In the genomic region with DNA sequence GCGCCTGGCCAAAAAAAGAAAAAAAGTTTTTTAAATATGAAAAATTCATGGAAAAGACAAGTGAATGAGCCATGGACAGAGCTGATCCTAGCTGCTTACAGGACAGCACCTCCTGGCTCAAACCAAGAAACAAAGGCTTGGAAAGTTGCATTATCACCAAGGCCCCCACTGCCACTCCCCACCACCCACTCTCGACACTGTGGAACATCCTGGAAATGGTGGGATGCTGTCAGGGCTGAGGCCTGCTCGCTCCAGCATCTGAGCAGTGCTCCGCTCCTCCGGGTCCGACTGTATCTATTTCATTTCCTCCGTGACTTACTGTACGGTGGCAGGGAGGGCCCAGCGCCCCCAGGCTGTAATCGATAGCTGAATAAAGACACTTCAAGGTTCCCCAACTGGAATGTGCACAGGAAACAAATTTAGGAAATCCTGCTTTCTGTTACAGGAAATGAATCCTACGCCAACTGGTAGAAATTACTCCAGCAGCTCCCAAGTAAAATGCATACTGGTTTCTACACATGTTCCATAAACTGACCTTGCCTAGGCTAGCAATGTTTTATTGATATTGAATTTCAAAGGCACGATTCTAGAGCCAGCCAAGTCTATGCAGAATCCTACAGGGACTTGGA, we compare ENCODE assay signal across 24 cellular contexts.
DNase-seq lines count a peak whose midpoint lies in the region; ATAC-seq and TF ChIP-seq lines count a peak whose summit lies in the region.
"Had no signal": no experiment of that assay in that cellular context is flagged by ENCODE, and none has a peak within 500 bp of the region (broad histone marks: within the 10 kb centered on the region; RNA-seq: fewer than 3 reads in every experiment).

No MANE protein-coding gene starts in this region.

- no peak for TF ChIP-seq RAD21 in IMR-90 (IDR thresholded peaks at IDR 0.05; ENCODE audit: low read length)

- no TSS peak for BruUV-seq in IMR-90 (replicated peaks; lab: Mats Ljungman, UMichigan)

- no peak overlapping the region for H3K4ac ChIP-seq in IMR-90 (ENCODE audit: low read depth, low read length)

- H3K27me3 ChIP-seq in IMR-90 (ENCODE audit: control insufficient read depth, insufficient read depth, low read length) (no peaks in the 10 kb centered on the region), ectodermal cell (ENCODE audit: control insufficient read depth, insufficient read depth, low read length, poor library complexity, severe bottlenecking) (no peaks in the 10 kb centered on the region), thyroid gland (no peaks in the 10 kb centered on the region)
- H3K27me3 ChIP-seq: foreskin keratinocyte, Peyer's patch, SJSA1 had no signal

- no peak overlapping the region for H3K56ac ChIP-seq in IMR-90 (ENCODE audit: extremely low read depth, insufficient read depth, low read length)

- H3K14ac ChIP-seq in IMR-90 (replicated peaks; ENCODE audit: low read depth, low read length): no peak overlapping the region

- peaks cover 2 to 30% of the 10 kb centered on the region in 2 experiments; a peak in 2 of 4 replicates for H3K79me1 ChIP-seq in IMR-90 (ENCODE audit: low read depth in 1 of 2, low read length in 2 of 2)

- no peak overlapping the region for H2BK15ac ChIP-seq in IMR-90 (ENCODE audit: low read depth, low read length)

- H3K9me3 ChIP-seq in IMR-90 (ENCODE audit: control insufficient read depth, insufficient read depth, low read length): no peaks in the 10 kb centered on the region
- no peaks in the 10 kb centered on the region for H3K9me3 ChIP-seq in ectodermal cell (ENCODE audit: control insufficient read depth, low read length)
- no peaks in the 10 kb centered on the region for H3K9me3 ChIP-seq in thyroid gland
- H3K9me3 ChIP-seq: Peyer's patch, SJSA1 had no signal

- no peaks in the 10 kb centered on the region for H3K27me3 Mint-ChIP-seq in mesothelial cell of epicardium (ENCODE audit: low read depth)

- no peak overlapping the region for H4K8ac ChIP-seq in IMR-90 (ENCODE audit: low read depth in 2 of 2, low read length in 2 of 2)

- H3K27ac Mint-ChIP-seq in mesothelial cell of epicardium: peak overlapping the region; percentile 72
- H3K27ac Mint-ChIP-seq: CD4-positive, alpha-beta memory T cell; stimulated activated effector memory CD8-positive, alpha-beta T cell treated with anti-CD3 and anti-CD28 coated beads, Interleukin-12 subunit alpha, Interleukin-12 subunit beta, amount 100 ng/mL, for 72 hours had no signal

- no peak overlapping the region for H2BK120ac ChIP-seq in IMR-90 (ENCODE audit: low read depth, low read length)

- no peaks in the 10 kb centered on the region for H3K9me3 Mint-ChIP-seq in mesothelial cell of epicardium
- H3K9me3 Mint-ChIP-seq: CD4-positive, alpha-beta memory T cell; stimulated activated effector memory CD8-positive, alpha-beta T cell treated with anti-CD3 and anti-CD28 coated beads, Interleukin-12 subunit alpha, Interleukin-12 subunit beta, amount 100 ng/mL, for 72 hours had no signal

- no peak overlapping the region for H3K27ac ChIP-seq in IMR-90 (ENCODE audit: insufficient read depth, low read length)
- H3K27ac ChIP-seq in ectodermal cell (ENCODE audit: insufficient read depth, low read depth, low read length, poor library complexity, severe bottlenecking): peak overlapping the region; percentile 16
- peak overlapping the region in 2 of 3 donors; percentile 3 to 44 for H3K27ac ChIP-seq in thyroid gland
- H3K27ac ChIP-seq: foreskin keratinocyte, Peyer's patch, SJSA1 had no signal

- dilution Hi-C loops in IMR-90 (cut with HindIII; ENCODE audit: low sequenced_read_pairs, unreplicated experiment): no loop called here

- H4K91ac ChIP-seq in IMR-90 (ENCODE audit: insufficient read depth, low read depth, low read length): no peak overlapping the region

- no peak overlapping the region for H2AK9ac ChIP-seq in IMR-90 (replicated peaks; ENCODE audit: low read depth, low read length, poor library complexity)

- H3K9me1 ChIP-seq in IMR-90 (ENCODE audit: insufficient read depth, low read length): peaks cover 4% of the 10 kb centered on the region

- peaks cover 3% of the 10 kb centered on the region; the same call in 1 of the 2 replicates for H3K4me1 ChIP-seq in IMR-90 (ENCODE audit: control insufficient read depth, insufficient read depth, low read length)
- H3K4me1 ChIP-seq in ectodermal cell (ENCODE audit: control insufficient read depth, insufficient read depth, low read length): no peaks in the 10 kb centered on the region
- H3K4me1 ChIP-seq in thyroid gland: peaks cover 4% of the 10 kb centered on the region in 2 donors
- H3K4me1 ChIP-seq: SJSA1 had no signal

- no peak overlapping the region for H4K5ac ChIP-seq in IMR-90 (ENCODE audit: low read depth, low read length)

- peaks cover 10% of the 10 kb centered on the region for H3K4me1 Mint-ChIP-seq in mesothelial cell of epicardium
- H3K4me1 Mint-ChIP-seq: CD4-positive, alpha-beta memory T cell; stimulated activated effector memory CD8-positive, alpha-beta T cell treated with anti-CD3 and anti-CD28 coated beads, Interleukin-12 subunit alpha, Interleukin-12 subunit beta, amount 100 ng/mL, for 72 hours had no signal

- no peak overlapping the region for H2BK5ac ChIP-seq in IMR-90 (ENCODE audit: low read depth, low read length, poor library complexity, severe bottlenecking)

- H3K36me3 Mint-ChIP-seq in mesothelial cell of epicardium: peaks cover 36% of the 10 kb centered on the region
- H3K36me3 Mint-ChIP-seq: CD4-positive, alpha-beta memory T cell; stimulated activated effector memory CD8-positive, alpha-beta T cell treated with anti-CD3 and anti-CD28 coated beads, Interleukin-12 subunit alpha, Interleukin-12 subunit beta, amount 100 ng/mL, for 72 hours had no signal

- no peak for TF ChIP-seq CTCF in IMR-90 (conservative IDR thresholded peaks at IDR 0.05; ENCODE audit: low read depth, low read length)
- TF ChIP-seq CTCF in mesothelial cell of epicardium (IDR thresholded peaks at IDR 0.05; ENCODE audit: unreplicated experiment): no peak
- TF ChIP-seq CTCF in thyroid gland (IDR thresholded peaks at IDR 0.05): no peak

- H3K9ac ChIP-seq in IMR-90 (ENCODE audit: low read depth, low read length): no peak overlapping the region

- POLR2A ChIA-PET in IMR-90 (lab: Charles Lee; ENCODE audit: unreplicated experiment): no interaction called here

- H2AK5ac ChIP-seq in IMR-90 (ENCODE audit: low read depth, low read length): 0 out of 2 replicates have a peak overlapping the region, but pooled peaks have one; percentile 20

- CTCF ChIA-PET in IMR-90 (lab: Yijun Ruan, JAX): no interaction called here

- ATAC-seq in IMR-90 (ENCODE audit: low read depth) (no peak), GM18519 (IDR thresholded peaks at IDR 0.05; ENCODE audit: low FRiP score, unreplicated experiment) (no peak)
- ATAC-seq in stimulated activated naive CD8-positive, alpha-beta T cell treated with anti-CD3 and anti-CD28 coated beads, Interleukin-15, Interleukin-2, amounts not matched to agents 100 U/mL and 50 U/mL, for 24 hours: no peak
- ATAC-seq: esophagus mucosa; foreskin keratinocyte; K562; stimulated activated effector memory CD8-positive, alpha-beta T cell treated with anti-CD3 and anti-CD28 coated beads, Interleukin-12 subunit alpha, Interleukin-12 subunit beta, amount 100 ng/mL, for 72 hours had no signal

- WGBS in IMR-90 (ENCODE audit: extremely low coverage in 2 of 2, insufficient read length in 1 of 2), 2 experiments: 93% methylated on average over 3 of the region's 12 CpGs; no CpG with 5 or more reads in 1 of the 2 experiments
- 96% methylated on average over 12 of the region's 12 CpGs for WGBS in ectodermal cell, 2 experiments
- 82 to 87% methylated on average over 12 of the region's 12 CpGs for WGBS in thyroid gland, 2 donors

- peaks cover 9% of the 10 kb centered on the region for H3K36me3 ChIP-seq in IMR-90 (ENCODE audit: control insufficient read depth, insufficient read depth, low read length)
- H3K36me3 ChIP-seq in ectodermal cell (ENCODE audit: control insufficient read depth, insufficient read depth, low read length): no peaks in the 10 kb centered on the region
- H3K36me3 ChIP-seq in thyroid gland: no peaks in the 10 kb centered on the region

- no peak overlapping the region for H3K4me3 Mint-ChIP-seq in mesothelial cell of epicardium
- H3K4me3 Mint-ChIP-seq: CD4-positive, alpha-beta memory T cell; stimulated activated effector memory CD8-positive, alpha-beta T cell treated with anti-CD3 and anti-CD28 coated beads, Interleukin-12 subunit alpha, Interleukin-12 subunit beta, amount 100 ng/mL, for 72 hours had no signal

- in situ Hi-C loops in IMR-90 (cut with MboI; ENCODE audit: low sequenced_read_pairs): no loop called here

- H2BK20ac ChIP-seq in IMR-90 (ENCODE audit: low read depth, low read length): no peak overlapping the region

- no peak for TF ChIP-seq POLR2A in IMR-90 (IDR thresholded peaks at IDR 0.05; ENCODE audit: low read depth, low read length)
- no peak for TF ChIP-seq POLR2A in thyroid gland (IDR thresholded peaks at IDR 0.05)

- H4K20me1 ChIP-seq in IMR-90 (ENCODE audit: insufficient read depth, low read length): no peaks in the 10 kb centered on the region; the same call in 1 of the 2 replicates

- DNase-seq in IMR-90: no peak
- DNase-seq in mesothelial cell of epicardium (ENCODE audit: low spot score in 2 of 2, unreplicated experiment in 2 of 2): no peak
- DNase-seq in thyroid gland: no peak
- DNase-seq in stimulated activated naive CD8-positive, alpha-beta T cell treated with anti-CD3 and anti-CD28 coated beads, Interleukin-15, Interleukin-2, amounts not matched to agents 100 U/mL and 50 U/mL, for 24 hours: no peak
- DNase-seq in hepatic stellate cell (ENCODE audit: low spot score): no peak
- DNase-seq: activated CD4-positive, CD25-positive, alpha-beta regulatory T cell treated with anti-CD3 and anti-CD28 coated beads, Interleukin-2, amount 50 U/mL, for 72 hours; activated gamma-delta T cell; activated T-cell treated with anti-CD3 and anti-CD28 coated beads, Interleukin-2, amount 50 U/mL, for 1 hour; CD4-positive, alpha-beta memory T cell; effector memory CD4-positive, alpha-beta T cell; foreskin keratinocyte; hypothalamus; NCI-H146; NCI-H526 treated with DMSO at 0.1 percent for 48 hours; Peyer's patch; small intestine; stimulated activated CD4-positive, alpha-beta T cell treated with anti-CD3 and anti-CD28 coated beads, Interleukin-2, amount 100 ng/mL, for 24 hours; T-helper 1 cell had no signal

- intact Hi-C loops in IMR-90 (cut with micrococcal nuclease) (no loop called here), thyroid gland (cut with DNase I) (no loop called here)

- H3K18ac ChIP-seq in IMR-90 (ENCODE audit: low read depth, low read length): no peak overlapping the region

- no peak overlapping the region for H3K4me2 ChIP-seq in IMR-90 (ENCODE audit: low read depth, low read length)

- no peak overlapping the region for H3K4me3 ChIP-seq in IMR-90 (ENCODE audit: insufficient read depth, low read depth, low read length)
- H3K4me3 ChIP-seq in ectodermal cell (ENCODE audit: insufficient read depth, low read depth, low read length): no peak overlapping the region
- no peak overlapping the region for H3K4me3 ChIP-seq in thyroid gland (replicated peaks in 1 of 3)
- H3K4me3 ChIP-seq: K562, Peyer's patch, SJSA1 had no signal

- H2AFZ ChIP-seq in IMR-90 (replicated peaks; ENCODE audit: low read length, poor library complexity): no peak overlapping the region

- no peak overlapping the region for H3K23ac ChIP-seq in IMR-90 (ENCODE audit: low read depth, low read length)

TF ChIP-seq in IMR-90, 13 proteins besides CTCF, POLR2A, EP300 and RAD21:
- TF ChIP-seq CEBPB (IDR thresholded peaks at IDR 0.05; ENCODE audit: low read depth, low read length) (no peak), SMC3 (IDR thresholded peaks at IDR 0.05; ENCODE audit: low read depth, low read length) (no peak)
